Comparison of ENCODE assay signal across 23 cellular contexts in the genomic region with DNA sequence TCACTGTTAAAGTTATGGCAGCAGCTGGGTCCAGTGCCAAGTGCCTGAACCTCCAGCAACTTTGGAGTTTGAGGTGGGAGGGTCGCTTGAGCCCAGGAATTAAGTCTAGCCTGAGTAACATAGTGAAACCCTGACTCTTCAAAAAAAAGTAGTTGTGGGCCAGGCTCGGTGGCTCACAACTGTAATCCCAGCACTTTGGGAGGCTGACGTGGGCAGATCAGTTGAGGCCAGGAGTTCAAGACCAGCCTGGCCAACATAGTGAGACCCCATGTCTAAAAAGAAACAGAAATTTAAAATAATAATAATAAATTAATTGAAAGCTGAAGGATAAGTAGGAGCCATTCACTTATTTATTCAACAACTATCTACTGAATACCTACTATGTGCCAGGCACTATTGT.
"Had no signal": no experiment of that assay in that cellular context is flagged by ENCODE, and none has a peak within 500 bp of the region (broad histone marks: within the 10 kb centered on the region; RNA-seq: fewer than 3 reads in every experiment).

No MANE protein-coding gene starts in this region.

- H3K4me3 ChIP-seq: SK-N-MC had no signal

- H3K4me1 Mint-ChIP-seq: brain had no signal

- H3K27me3 Mint-ChIP-seq: activated naive CD8-positive, alpha-beta T cell treated with anti-CD3 and anti-CD28 coated beads, Interleukin-2, amount 50 U/mL, for 24 hours; central memory CD8-positive, alpha-beta T cell; T-cell had no signal

- H3K9me3 Mint-ChIP-seq: activated naive CD4-positive, alpha-beta T cell treated with anti-CD3 and anti-CD28 coated beads, Interleukin-2, amount 50 U/mL, for 72 hours; activated naive CD8-positive, alpha-beta T cell treated with anti-CD3 and anti-CD28 coated beads, Interleukin-2, amount 50 U/mL, for 24 hours; central memory CD8-positive, alpha-beta T cell; T-cell had no signal

- H3K4me3 Mint-ChIP-seq: activated CD8-positive, alpha-beta T cell treated with anti-CD3 and anti-CD28 coated beads, Interleukin-2, amount 10 ng/mL, durations not matched to agents 7 days and 5 days; activated naive CD8-positive, alpha-beta T cell treated with anti-CD3 and anti-CD28 coated beads, Interleukin-2, amount 50 U/mL, for 24 hours; brain; central memory CD8-positive, alpha-beta T cell; T-cell had no signal

- H3K27ac Mint-ChIP-seq: activated naive CD4-positive, alpha-beta T cell treated with anti-CD3 and anti-CD28 coated beads, Interleukin-2, amount 50 U/mL, for 72 hours; activated naive CD8-positive, alpha-beta T cell treated with anti-CD3 and anti-CD28 coated beads, Interleukin-2, amount 50 U/mL, for 24 hours; brain had no signal

- ATAC-seq: activated CD8-positive, alpha-beta T cell treated with anti-CD3 and anti-CD28 coated beads, Interleukin-2, amount 10 ng/mL, durations not matched to agents 7 days and 5 days; activated naive CD4-positive, alpha-beta T cell treated with anti-CD3 and anti-CD28 coated beads, Interleukin-2, amount 50 U/mL, for 72 hours; activated naive CD8-positive, alpha-beta T cell treated with anti-CD3 and anti-CD28 coated beads, Interleukin-2, amount 50 U/mL, for 24 hours; Right ventricle myocardium inferior; T-cell had no signal

- H3K27ac ChIP-seq: SK-N-MC, VCaP had no signal

- DNase-seq: activated CD4-positive, alpha-beta T cell treated with anti-CD3 and anti-CD28 coated beads for 4 hours; activated CD4-positive, alpha-beta T cell treated with anti-CD3 and anti-CD28 coated beads, Interleukin-2, amount 50 U/mL, for 4 hours; activated CD8-positive, alpha-beta memory T cell treated with anti-CD3 and anti-CD28 coated beads, Interleukin-2, amount 50 U/mL, for 48 hours; activated CD8-positive, alpha-beta T cell treated with anti-CD3 and anti-CD28 coated beads, Interleukin-2, amount 10 ng/mL, durations not matched to agents 7 days and 5 days; activated naive CD8-positive, alpha-beta T cell treated with anti-CD3 and anti-CD28 coated beads, Interleukin-2, amount 50 U/mL, for 24 hours; activated T-cell treated with anti-CD3 and anti-CD28 coated beads, Interleukin-2, amount 50 U/mL, for 1 hour; amygdala; MV-4-11; NCI-H1092 treated with DMSO at 0.1 percent for 48 hours; NCI-H1436; NCI-H1694 treated with DMSO at 0.1 percent for 48 hours; NCI-H2029 treated with DMSO at 0.1 percent for 48 hours; NCI-H345; NCI-H510A; NCI-H526 treated with DMSO at 0.1 percent for 48 hours; NCI-H82; T-cell had no signal
